8 cellular contexts compared by ENCODE assay signal in genomic region chr4:82429728-82430192, GRCh38. TPM values are rescaled to one million over a fixed set of nuclear protein-coding genes. Genes with fewer than 3 reads are reported as not detected.
A peak's percentile ranks its signal among the peaks of the same experiment; 100 is the strongest.
DNase-seq lines count a peak whose midpoint lies in the region; ATAC-seq and TF ChIP-seq lines count a peak whose summit lies in the region.

No MANE protein-coding gene starts in this region.

- H2BK120ac ChIP-seq in mesendoderm (ENCODE audit: low read depth, low read length) = peak overlapping the region; percentile 55

- no peak for DNase-seq in DND-41
- peak; percentile 61 for DNase-seq in GM23338 (ENCODE audit: low spot score)
- peak; percentile 30 for DNase-seq in NCI-H526 treated with DMSO at 0.1 percent for 48 hours (lab: John Stamatoyannopoulos, UW)
- no peak for DNase-seq in cardiac fibroblast (ENCODE audit: low read depth in 2 of 2)
- DNase-seq in mesendoderm = peak; percentile 71
- no peak for DNase-seq in type B pancreatic cell (ENCODE audit: extremely low spot score, unreplicated experiment)
- no peak for DNase-seq in COLO668 (lab: John Stamatoyannopoulos, UW; ENCODE audit: unreplicated experiment)

- H3K36me3 ChIP-seq in DND-41 (ENCODE audit: insufficient read depth, low read length) (peaks cover 67% of the 10 kb centered on the region), GM23338 (ENCODE audit: insufficient read depth) (peaks cover 48% of the 10 kb centered on the region), mesendoderm (ENCODE audit: control insufficient read depth, insufficient read depth, low read length) (peaks cover 4% of the 10 kb centered on the region)

- peak overlapping the region; percentile 83 for H3K23ac ChIP-seq in mesendoderm (ENCODE audit: low read length)

- peak overlapping the region; percentile 81 for H2AFZ ChIP-seq in DND-41 (ENCODE audit: low read depth, low read length)
- H2AFZ ChIP-seq in GM23338 = no peak overlapping the region

- H3K27me3 Mint-ChIP-seq in GM23338 (ENCODE audit: insufficient read depth, low read depth, poor library complexity) (peaks cover 29% of the 10 kb centered on the region), type B pancreatic cell (no peaks in the 10 kb centered on the region)

- ATAC-seq in DND-41 (ENCODE audit: insufficient read depth, low read depth) (peak; percentile 0; the same call in 2 of the 3 replicates), GM23338 (peak; percentile 5), GM21529 (IDR thresholded peaks at IDR 0.05; ENCODE audit: unreplicated experiment) (no peak)

- H4K20me1 ChIP-seq in DND-41 (ENCODE audit: insufficient read depth, low read length) = peaks cover 72% of the 10 kb centered on the region
- peaks cover 76% of the 10 kb centered on the region for H4K20me1 ChIP-seq in GM23338 (replicated peaks; ENCODE audit: insufficient read depth)

- H3K18ac ChIP-seq in mesendoderm (ENCODE audit: low read length) = peak overlapping the region; percentile 97

- H3K4me3 ChIP-seq in DND-41 (ENCODE audit: low read depth in 1 of 2, low read length in 2 of 2) (peak overlapping the region; percentile 93 to 98; a peak in 3 of 4 replicates), GM23338 (peak overlapping the region; percentile 99), cardiac fibroblast (replicated peaks in 1 of 2; ENCODE audit: low read depth in 2 of 2, low read length in 2 of 2) (peak overlapping the region; percentile 94 to 95), mesendoderm (ENCODE audit: low read length) (peak overlapping the region; percentile 92)

- H3K27me3 ChIP-seq in DND-41 (ENCODE audit: insufficient read depth, low read length, poor library complexity) (no peaks in the 10 kb centered on the region), GM23338 (ENCODE audit: insufficient read depth) (no peaks in the 10 kb centered on the region), mesendoderm (ENCODE audit: insufficient read depth, low read length, poor library complexity) (no peaks in the 10 kb centered on the region)

- no peak overlapping the region for H2BK15ac ChIP-seq in mesendoderm (replicated peaks; ENCODE audit: low read depth)

- H3K56ac ChIP-seq in mesendoderm (ENCODE audit: low read length) = peak overlapping the region; percentile 99

- H4K8ac ChIP-seq in mesendoderm (ENCODE audit: low read depth, low read length) = peak overlapping the region; percentile 97

- H3K4me1 ChIP-seq in DND-41 (ENCODE audit: insufficient read depth, low read length) = peaks cover 62% of the 10 kb centered on the region
- peaks cover 34% of the 10 kb centered on the region for H3K4me1 ChIP-seq in GM23338 (ENCODE audit: insufficient read depth)
- no peaks in the 10 kb centered on the region for H3K4me1 ChIP-seq in mesendoderm (ENCODE audit: control insufficient read depth, low read depth, low read length)

- H3K9me3 ChIP-seq in DND-41 (ENCODE audit: insufficient read depth, low read length, severe bottlenecking) = no peaks in the 10 kb centered on the region

- H3K27ac Mint-ChIP-seq in GM23338 = peak overlapping the region; percentile 100
- peak overlapping the region; percentile 99 for H3K27ac Mint-ChIP-seq in type B pancreatic cell

- peak overlapping the region; percentile 60 for H3K4me2 ChIP-seq in DND-41 (ENCODE audit: insufficient read depth, low read length)
- H3K4me2 ChIP-seq in GM23338 = peak overlapping the region; percentile 84
- H3K4me2 ChIP-seq in mesendoderm (ENCODE audit: low read length) = peak overlapping the region; percentile 63

- peak overlapping the region; percentile 99 for H3K4ac ChIP-seq in mesendoderm (ENCODE audit: low read depth, low read length)

- no peaks in the 10 kb centered on the region for H3K9me2 ChIP-seq in GM23338 (ENCODE audit: insufficient read depth)

- H2AK5ac ChIP-seq in mesendoderm (ENCODE audit: low read length) = peak overlapping the region; percentile 70

- no peak for TF ChIP-seq CTCF in DND-41 (IDR thresholded peaks at IDR 0.05; ENCODE audit: borderline replicate concordance, extremely low read depth, low read length, poor library complexity, severe bottlenecking)
- TF ChIP-seq CTCF in GM23338 (conservative IDR thresholded peaks at IDR 0.05; ENCODE audit: low read depth in 2 of 2) = no peak
- TF ChIP-seq CTCF in cardiac fibroblast (IDR thresholded peaks at IDR 0.05; ENCODE audit: low read depth, low read length) = no peak
- TF ChIP-seq CTCF in type B pancreatic cell (conservative IDR thresholded peaks at IDR 0.05) = peak; percentile 2

- H3K4me1 Mint-ChIP-seq in GM23338 = peaks cover 27% of the 10 kb centered on the region
- peaks cover 40% of the 10 kb centered on the region for H3K4me1 Mint-ChIP-seq in type B pancreatic cell (ENCODE audit: unreplicated experiment)

- no CpG with 5 or more reads among the region's 58 CpGs for WGBS in mesendoderm (ENCODE audit: extremely low coverage, insufficient coverage, low lambda C conversion rate)

- H3K36me3 Mint-ChIP-seq in GM23338 (ENCODE audit: low read depth) (peaks cover 72% of the 10 kb centered on the region), type B pancreatic cell (peaks cover 51% of the 10 kb centered on the region)

- H3F3A ChIP-seq in GM23338 (replicated peaks; ENCODE audit: low read depth) = peaks cover 37% of the 10 kb centered on the region

- H3K27ac ChIP-seq in DND-41 (ENCODE audit: low read length) (peak overlapping the region; percentile 99), GM23338 (ENCODE audit: low read depth) (peak overlapping the region; percentile 99), mesendoderm (ENCODE audit: low read depth, low read length) (peak overlapping the region; percentile 99)

- H3K9me3 Mint-ChIP-seq in GM23338 = peaks cover 5% of the 10 kb centered on the region; the same call in 2 of the 3 replicates
- no peaks in the 10 kb centered on the region for H3K9me3 Mint-ChIP-seq in type B pancreatic cell

- peaks cover 7% of the 10 kb centered on the region for H3K79me1 ChIP-seq in mesendoderm (ENCODE audit: low read length)

- peak overlapping the region; percentile 100 for H3K9ac ChIP-seq in DND-41 (ENCODE audit: low read depth, low read length)
- peak overlapping the region; percentile 100 for H3K9ac ChIP-seq in mesendoderm (ENCODE audit: low read length)

- H3K79me2 ChIP-seq in DND-41 (ENCODE audit: insufficient read depth, low read length) (peaks cover 92% of the 10 kb centered on the region), GM23338 (replicated peaks; ENCODE audit: insufficient read depth) (peaks cover 89% of the 10 kb centered on the region), mesendoderm (ENCODE audit: control insufficient read depth, insufficient read depth, low read length) (peaks cover 78% of the 10 kb centered on the region)

- H3K4me3 Mint-ChIP-seq in GM23338 (peak overlapping the region; percentile 100), type B pancreatic cell (peak overlapping the region; percentile 99)

- H4K5ac ChIP-seq in mesendoderm (ENCODE audit: low read length) = peak overlapping the region; percentile 60

- H2BK5ac ChIP-seq in mesendoderm (ENCODE audit: low read length) = peak overlapping the region; percentile 96

TF ChIP-seq in GM23338, 12 proteins besides CTCF, POLR2A, EP300 and RAD21 (continues in another document):
- TF ChIP-seq, protein P1, sequence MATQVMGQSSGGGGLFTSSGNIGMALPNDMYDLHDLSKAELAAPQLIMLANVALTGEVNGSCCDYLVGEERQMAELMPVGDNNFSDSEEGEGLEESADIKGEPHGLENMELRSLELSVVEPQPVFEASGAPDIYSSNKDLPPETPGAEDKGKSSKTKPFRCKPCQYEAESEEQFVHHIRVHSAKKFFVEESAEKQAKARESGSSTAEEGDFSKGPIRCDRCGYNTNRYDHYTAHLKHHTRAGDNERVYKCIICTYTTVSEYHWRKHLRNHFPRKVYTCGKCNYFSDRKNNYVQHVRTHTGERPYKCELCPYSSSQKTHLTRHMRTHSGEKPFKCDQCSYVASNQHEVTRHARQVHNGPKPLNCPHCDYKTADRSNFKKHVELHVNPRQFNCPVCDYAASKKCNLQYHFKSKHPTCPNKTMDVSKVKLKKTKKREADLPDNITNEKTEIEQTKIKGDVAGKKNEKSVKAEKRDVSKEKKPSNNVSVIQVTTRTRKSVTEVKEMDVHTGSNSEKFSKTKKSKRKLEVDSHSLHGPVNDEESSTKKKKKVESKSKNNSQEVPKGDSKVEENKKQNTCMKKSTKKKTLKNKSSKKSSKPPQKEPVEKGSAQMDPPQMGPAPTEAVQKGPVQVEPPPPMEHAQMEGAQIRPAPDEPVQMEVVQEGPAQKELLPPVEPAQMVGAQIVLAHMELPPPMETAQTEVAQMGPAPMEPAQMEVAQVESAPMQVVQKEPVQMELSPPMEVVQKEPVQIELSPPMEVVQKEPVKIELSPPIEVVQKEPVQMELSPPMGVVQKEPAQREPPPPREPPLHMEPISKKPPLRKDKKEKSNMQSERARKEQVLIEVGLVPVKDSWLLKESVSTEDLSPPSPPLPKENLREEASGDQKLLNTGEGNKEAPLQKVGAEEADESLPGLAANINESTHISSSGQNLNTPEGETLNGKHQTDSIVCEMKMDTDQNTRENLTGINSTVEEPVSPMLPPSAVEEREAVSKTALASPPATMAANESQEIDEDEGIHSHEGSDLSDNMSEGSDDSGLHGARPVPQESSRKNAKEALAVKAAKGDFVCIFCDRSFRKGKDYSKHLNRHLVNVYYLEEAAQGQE (IDR thresholded peaks at IDR 0.05; ENCODE audit: unreplicated experiment) = no peak
- TF ChIP-seq STAT1 (IDR thresholded peaks at IDR 0.05; ENCODE audit: unreplicated experiment) (no peak), POLR2AphosphoS5 (IDR thresholded peaks at IDR 0.05; ENCODE audit: low read depth) (no peak), ZNF114 (CRISPR knock-in tag; IDR thresholded peaks at IDR 0.05) (no peak), EZH2phosphoT487 (IDR thresholded peaks at IDR 0.05; ENCODE audit: unreplicated experiment) (no peak), EZH2 (IDR thresholded peaks at IDR 0.05; ENCODE audit: low read depth, unreplicated experiment) (no peak), CREB1 (CRISPR knock-in tag; IDR thresholded peaks at IDR 0.05; ENCODE audit: low read depth) (no peak)

RNA-seq across cellular contexts. Expression of gene HNRNPDL, which starts 0.5 kb away (rescaled TPM):
- 243 and 250 TPM in 2 replicates for total RNA-seq in GM23338 (2014; rRNA removed; shearing (Covaris generic))
- polyA plus RNA-seq in GM23338 (2016; fragmentation: Nextera tagmentation; extraction: Ambion mirVana) = 336 and 354 TPM in 2 replicates
- 533 TPM for polyA plus RNA-seq in mesendoderm (2013, experiment 1 of 2)
- 528 TPM for polyA plus RNA-seq in mesendoderm (2013, experiment 2 of 2)
- 267 and 448 TPM in 2 replicates for total RNA-seq in type B pancreatic cell (ENCODE audit: low replicate concordance)

RNA-seq across cellular contexts. Expression of gene ENOPH1, which starts 0.6 kb away (rescaled TPM):
- 105 and 131 TPM in 2 replicates for total RNA-seq in GM23338 (2014; rRNA removed; shearing (Covaris generic))
- 137 and 146 TPM in 2 replicates for polyA plus RNA-seq in GM23338 (2016; fragmentation: Nextera tagmentation; extraction: Ambion mirVana)
- 65.7 TPM for polyA plus RNA-seq in mesendoderm (2013, experiment 1 of 2)
- polyA plus RNA-seq in mesendoderm (2013, experiment 2 of 2) = 66.6 TPM
- 33.1 and 35.6 TPM in 2 replicates for total RNA-seq in type B pancreatic cell (ENCODE audit: low replicate concordance)

RNA-seq across cellular contexts. Expression of gene HNRNPD, which starts 56.0 kb away (rescaled TPM):
- 245 and 308 TPM in 2 replicates for total RNA-seq in GM23338 (2014; rRNA removed; shearing (Covaris generic))
- polyA plus RNA-seq in GM23338 (2016; fragmentation: Nextera tagmentation; extraction: Ambion mirVana) = 768 and 785 TPM in 2 replicates
- 767 TPM for polyA plus RNA-seq in mesendoderm (2013, experiment 1 of 2)
- 774 TPM for polyA plus RNA-seq in mesendoderm (2013, experiment 2 of 2)
- total RNA-seq in type B pancreatic cell (ENCODE audit: low replicate concordance) = 225 and 367 TPM in 2 replicates

Comparison
In these comparisons a context has a peak if more than half of its experiments do, and no peak if none do; other contexts are left out.
1. DNase-seq: peak in GM23338 (single experiment), NCI-H526 treated with DMSO at 0.1 percent for 48 hours (single experiment) and mesendoderm (single experiment); none in DND-41 (single experiment), cardiac fibroblast (0 of 2), type B pancreatic cell (single experiment) and COLO668 (single experiment).
2. Peak in every context shown above with its lines, with median percentiles within 50 percentile points of each other: H3K27ac ChIP-seq, H3K4me2 ChIP-seq and H3K4me3 ChIP-seq.